Comparison of ENCODE assay signal across 13 cellular contexts in the genomic region with DNA sequence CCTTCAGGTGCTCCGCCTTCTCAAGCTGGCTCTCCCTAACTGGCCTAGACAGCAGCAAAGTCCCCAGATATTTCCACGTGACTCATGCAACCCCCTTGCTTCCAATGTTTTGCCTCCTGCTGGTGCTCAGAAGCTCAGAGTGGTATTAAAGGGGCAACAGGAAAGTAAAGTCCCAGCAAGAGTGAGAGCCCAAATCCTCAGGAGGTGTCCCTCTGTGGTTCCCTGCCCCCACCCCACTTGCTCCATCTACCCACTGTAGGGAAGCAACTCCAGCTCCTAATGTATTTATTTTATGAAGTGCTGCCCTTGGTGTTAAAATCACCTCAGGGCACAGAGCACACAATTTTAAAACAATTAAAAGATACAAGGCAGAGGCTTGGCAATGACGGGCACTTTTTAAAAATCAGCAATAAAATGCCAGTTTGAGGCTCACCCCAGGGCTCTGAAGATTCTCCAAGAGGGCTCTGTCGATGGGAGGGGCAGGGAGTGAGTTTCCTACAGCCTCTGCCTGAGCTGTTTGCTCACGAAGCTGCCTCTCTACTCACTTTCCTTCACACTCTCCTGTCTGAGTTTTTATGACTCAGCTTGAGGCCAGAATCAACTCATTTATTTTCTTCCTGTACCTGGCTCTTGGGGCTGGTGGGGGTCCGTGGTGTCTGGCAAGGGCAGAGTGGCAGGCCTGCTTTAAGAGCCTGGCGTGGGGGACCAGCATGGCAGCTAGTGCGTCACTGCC.
DNase-seq lines count a peak whose midpoint lies in the region; ATAC-seq, FAIRE-seq and TF ChIP-seq lines count a peak whose summit lies in the region.
"Had no signal": no experiment of that assay in that cellular context is flagged by ENCODE, and none has a peak within 500 bp of the region (broad histone marks: within the 10 kb centered on the region; RNA-seq: fewer than 3 reads in every experiment).

No MANE protein-coding gene starts in this region.

- FAIRE-seq in bronchial epithelial cell (lab: Jason Lieb, UNC): no peak
- FAIRE-seq: frontal cortex had no signal

- intact Hi-C loops in right lobe of liver (cut with DNase I) (no loop called here), left lung (cut with DNase I) (no loop called here)

- H3K4me1 Mint-ChIP-seq in activated CD8-positive, alpha-beta memory T cell treated with anti-CD3 and anti-CD28 coated beads, Interleukin-2, amount 10 ng/mL, durations not matched to agents 7 days and 5 days: peaks cover 34% of the 10 kb centered on the region
- H3K4me1 Mint-ChIP-seq: immature natural killer cell had no signal

- H3K9me3 ChIP-seq in right lobe of liver (peaks cover 0 to 4% (median 0%) of the 10 kb centered on the region in 4 donors), left lung (peaks cover 0 to 11% of the 10 kb centered on the region in 2 donors)

- CTCF ChIA-PET in activated CD8-positive, alpha-beta memory T cell treated with anti-CD3 and anti-CD28 coated beads, Interleukin-2, amount 10 ng/mL, durations not matched to agents 7 days and 5 days (lab: Charles Lee): interaction anchor here (1.0 to 2.9 kb wide), 6 partner anchors 8 to 231 kb away, joined by 3 to 12 read pairs (median 3); no protein-coding TSS in a partner anchor

- H3K36me3 ChIP-seq in bronchial epithelial cell (ENCODE audit: control insufficient read depth, insufficient read depth, low read length): no peaks in the 10 kb centered on the region
- H3K36me3 ChIP-seq in right lobe of liver: no peaks in the 10 kb centered on the region
- H3K36me3 ChIP-seq in left lung: no peaks in the 10 kb centered on the region

- H3K27me3 Mint-ChIP-seq in activated CD8-positive, alpha-beta memory T cell treated with anti-CD3 and anti-CD28 coated beads, Interleukin-2, amount 10 ng/mL, durations not matched to agents 7 days and 5 days: peaks cover 19% of the 10 kb centered on the region

- no peak overlapping the region for H3K4me3 Mint-ChIP-seq in activated CD8-positive, alpha-beta memory T cell treated with anti-CD3 and anti-CD28 coated beads, Interleukin-2, amount 10 ng/mL, durations not matched to agents 7 days and 5 days
- H3K4me3 Mint-ChIP-seq: immature natural killer cell, T-cell had no signal

- peak; percentile 47 for DNase-seq in activated CD8-positive, alpha-beta memory T cell treated with anti-CD3 and anti-CD28 coated beads, Interleukin-2, amount 10 ng/mL, durations not matched to agents 7 days and 5 days
- no peak for DNase-seq in activated CD8-positive, alpha-beta memory T cell treated with anti-CD3 and anti-CD28 coated beads for 24 hours
- peak; percentile 46 for DNase-seq in NCI-H226
- peak; percentile 81 for DNase-seq in bronchial epithelial cell (ENCODE audit: low read depth)
- peak; percentile 71 for DNase-seq in renal cortical epithelial cell (ENCODE audit: low read depth)
- no peak for DNase-seq in right lobe of liver
- no peak for DNase-seq in left lung
- DNase-seq: activated CD4-positive, alpha-beta T cell treated with anti-CD3 and anti-CD28 coated beads for 1 hour; immature natural killer cell; NCI-H2029 treated with DMSO at 0.1 percent for 48 hours; T-cell had no signal

- peaks cover 11% of the 10 kb centered on the region for H3K9me3 Mint-ChIP-seq in activated CD8-positive, alpha-beta memory T cell treated with anti-CD3 and anti-CD28 coated beads, Interleukin-2, amount 10 ng/mL, durations not matched to agents 7 days and 5 days (ENCODE audit: low read depth)

- H3K27me3 ChIP-seq in bronchial epithelial cell (ENCODE audit: control insufficient read depth, insufficient read depth, low read length): no peaks in the 10 kb centered on the region
- H3K27me3 ChIP-seq in right lobe of liver: no peaks in the 10 kb centered on the region
- no peaks in the 10 kb centered on the region for H3K27me3 ChIP-seq in left lung

- H3K4me1 ChIP-seq in right lobe of liver: no peaks in the 10 kb centered on the region
- H3K4me1 ChIP-seq in left lung: peaks cover 0 to 12% of the 10 kb centered on the region in 2 donors

- WGBS in right lobe of liver (ENCODE audit: insufficient coverage, low coverage, low lambda C conversion rate, missing lambda C conversion rate): 42% methylated on average over 8 of the region's 8 CpGs

- peak; percentile 72 for ATAC-seq in activated CD8-positive, alpha-beta memory T cell treated with anti-CD3 and anti-CD28 coated beads, Interleukin-2, amount 10 ng/mL, durations not matched to agents 7 days and 5 days
- no peak for ATAC-seq in right lobe of liver
- no peak for ATAC-seq in HG03565 (IDR thresholded peaks at IDR 0.05; ENCODE audit: unreplicated experiment)
- no peak for ATAC-seq in left lung
- ATAC-seq: T-cell had no signal

- TF ChIP-seq POLR2A in right lobe of liver (IDR thresholded peaks at IDR 0.05): no peak

- H3K4me3 ChIP-seq in bronchial epithelial cell (ENCODE audit: low read depth, low read length): no peak overlapping the region
- no peak overlapping the region for H3K4me3 ChIP-seq in right lobe of liver
- no peak overlapping the region for H3K4me3 ChIP-seq in left lung

- H3K36me3 Mint-ChIP-seq in activated CD8-positive, alpha-beta memory T cell treated with anti-CD3 and anti-CD28 coated beads, Interleukin-2, amount 10 ng/mL, durations not matched to agents 7 days and 5 days: peaks cover 18% of the 10 kb centered on the region
- H3K36me3 Mint-ChIP-seq: T-cell had no signal

- no peak overlapping the region for H3K27ac Mint-ChIP-seq in activated CD8-positive, alpha-beta memory T cell treated with anti-CD3 and anti-CD28 coated beads, Interleukin-2, amount 10 ng/mL, durations not matched to agents 7 days and 5 days
- H3K27ac Mint-ChIP-seq: immature natural killer cell, T-cell had no signal

- H3K27ac ChIP-seq in right lobe of liver (no peak overlapping the region), left lung (no peak overlapping the region)

- no peak for TF ChIP-seq CTCF in bronchial epithelial cell (IDR thresholded peaks at IDR 0.05; ENCODE audit: insufficient read depth, low read length, severe bottlenecking)
- TF ChIP-seq CTCF in right lobe of liver (IDR thresholded peaks at IDR 0.05): no peak
- no peak for TF ChIP-seq CTCF in left lung (IDR thresholded peaks at IDR 0.05)

Comparison
In these comparisons a context has a peak if more than half of its experiments do, and no peak if none do; other contexts are left out.
1. DNase-seq: peak in activated CD8-positive, alpha-beta memory T cell treated with anti-CD3 and anti-CD28 coated beads, Interleukin-2, amount 10 ng/mL, durations not matched to agents 7 days and 5 days (single experiment), NCI-H226 (single experiment), bronchial epithelial cell (single experiment) and renal cortical epithelial cell (single experiment); none in activated CD8-positive, alpha-beta memory T cell treated with anti-CD3 and anti-CD28 coated beads for 24 hours (single experiment), right lobe of liver (0 of 3) and left lung (0 of 2).